ENCODE assay signal across 8 cellular contexts in genomic region chr3:128620268-128620691, GRCh38. TPM values are rescaled to one million over a fixed set of nuclear protein-coding genes. Genes with fewer than 3 reads are reported as not detected.
DNase-seq lines count a peak whose midpoint lies in the region; ATAC-seq and TF ChIP-seq lines count a peak whose summit lies in the region.

No MANE protein-coding gene starts in this region.

- H3K27ac Mint-ChIP-seq in activated naive CD4-positive, alpha-beta T cell treated with anti-CD3 and anti-CD28 coated beads, Interleukin-2, amount 10 ng/mL, durations not matched to agents 7 days and 5 days = peak overlapping the region; percentile 76
- no peak overlapping the region for H3K27ac Mint-ChIP-seq in chondrocyte (ENCODE audit: unreplicated experiment)

- H3K9me3 Mint-ChIP-seq in activated naive CD4-positive, alpha-beta T cell treated with anti-CD3 and anti-CD28 coated beads, Interleukin-2, amount 10 ng/mL, durations not matched to agents 7 days and 5 days = no peaks in the 10 kb centered on the region
- no peaks in the 10 kb centered on the region for H3K9me3 Mint-ChIP-seq in chondrocyte (ENCODE audit: low read depth)

- peaks cover 61% of the 10 kb centered on the region for H3K36me3 Mint-ChIP-seq in activated naive CD4-positive, alpha-beta T cell treated with anti-CD3 and anti-CD28 coated beads, Interleukin-2, amount 10 ng/mL, durations not matched to agents 7 days and 5 days
- H3K36me3 Mint-ChIP-seq in chondrocyte (ENCODE audit: low read depth) = peaks cover 33% of the 10 kb centered on the region

- no peak for TF ChIP-seq POLR2A in NB4 (IDR thresholded peaks at IDR 0.05; ENCODE audit: extremely low read depth, insufficient read length)

- TF ChIP-seq CTCF in NB4 (IDR thresholded peaks at IDR 0.05; ENCODE audit: low read depth, low read length) = peak; percentile 44
- TF ChIP-seq CTCF in chondrocyte (IDR thresholded peaks at IDR 0.05) = peak; percentile 17

- CTCF ChIA-PET in activated naive CD4-positive, alpha-beta T cell treated with anti-CD3 and anti-CD28 coated beads, Interleukin-2, amount 10 ng/mL, durations not matched to agents 7 days and 5 days (lab: Charles Lee) = interaction anchor here (1.1 to 1.2 kb wide), 2 partner anchors 12 to 34 kb away, joined by 3 to 6 read pairs; no protein-coding TSS in a partner anchor

- peak; percentile 36 for DNase-seq in activated naive CD4-positive, alpha-beta T cell treated with anti-CD3 and anti-CD28 coated beads, Interleukin-2, amount 10 ng/mL, durations not matched to agents 7 days and 5 days
- DNase-seq in activated naive CD4-positive, alpha-beta T cell treated with Interleukin-2 at 50 U/mL for 16 hours = no peak
- peak; percentile 77 for DNase-seq in NB4 (ENCODE audit: low read depth)
- no peak for DNase-seq in chondrocyte (ENCODE audit: low spot score)
- peak; percentile 38 for DNase-seq in stimulated activated naive CD8-positive, alpha-beta T cell treated with anti-CD3 and anti-CD28 coated beads, Interleukin-15, Interleukin-2, amounts not matched to agents 100 U/mL and 50 U/mL, for 24 hours
- no peak for DNase-seq in epidermal melanocyte (ENCODE audit: insufficient read length, low spot score)
- no peak for DNase-seq in NCI-H146 treated with DMSO at 0.1 percent for 48 hours (lab: John Stamatoyannopoulos, UW; ENCODE audit: unreplicated experiment)
- no peak for DNase-seq in activated CD4-positive, CD25-positive, alpha-beta regulatory T cell treated with anti-CD3 and anti-CD28 coated beads, Interleukin-2, amount 50 U/mL, for 72 hours

- no peaks in the 10 kb centered on the region for H3K27me3 Mint-ChIP-seq in activated naive CD4-positive, alpha-beta T cell treated with anti-CD3 and anti-CD28 coated beads, Interleukin-2, amount 10 ng/mL, durations not matched to agents 7 days and 5 days
- H3K27me3 Mint-ChIP-seq in chondrocyte (ENCODE audit: low read depth) = no peaks in the 10 kb centered on the region

- ATAC-seq in stimulated activated naive CD8-positive, alpha-beta T cell treated with anti-CD3 and anti-CD28 coated beads, Interleukin-15, Interleukin-2, amounts not matched to agents 100 U/mL and 50 U/mL, for 24 hours = no peak

- no peak overlapping the region for H3K4me3 ChIP-seq in NB4 (ENCODE audit: low read depth, low read length)

- no peak overlapping the region for H3K4me3 Mint-ChIP-seq in activated naive CD4-positive, alpha-beta T cell treated with anti-CD3 and anti-CD28 coated beads, Interleukin-2, amount 10 ng/mL, durations not matched to agents 7 days and 5 days
- no peak overlapping the region for H3K4me3 Mint-ChIP-seq in chondrocyte (ENCODE audit: unreplicated experiment)

- H3K4me1 Mint-ChIP-seq in activated naive CD4-positive, alpha-beta T cell treated with anti-CD3 and anti-CD28 coated beads, Interleukin-2, amount 10 ng/mL, durations not matched to agents 7 days and 5 days = peaks cover 42% of the 10 kb centered on the region
- H3K4me1 Mint-ChIP-seq in chondrocyte (ENCODE audit: low read depth) = peaks cover 35% of the 10 kb centered on the region

RNA-seq across cellular contexts. Expression of gene RPN1, which starts 30.3 kb away (rescaled TPM):
- 209 to 293 TPM (median 213 TPM) in 3 replicates for total RNA-seq in chondrocyte

Comparison
In these comparisons a context has a peak if more than half of its experiments do, and no peak if none do; other contexts are left out.
1. DNase-seq: peak in activated naive CD4-positive, alpha-beta T cell treated with anti-CD3 and anti-CD28 coated beads, Interleukin-2, amount 10 ng/mL, durations not matched to agents 7 days and 5 days (single experiment), NB4 (single experiment) and stimulated activated naive CD8-positive, alpha-beta T cell treated with anti-CD3 and anti-CD28 coated beads, Interleukin-15, Interleukin-2, amounts not matched to agents 100 U/mL and 50 U/mL, for 24 hours (single experiment); none in activated naive CD4-positive, alpha-beta T cell treated with Interleukin-2 at 50 U/mL for 16 hours (single experiment), chondrocyte (single experiment), epidermal melanocyte (single experiment), NCI-H146 treated with DMSO at 0.1 percent for 48 hours (single experiment) and activated CD4-positive, CD25-positive, alpha-beta regulatory T cell treated with anti-CD3 and anti-CD28 coated beads, Interleukin-2, amount 50 U/mL, for 72 hours (single experiment).